ENCODE assay signal across 1 cellular context in the genomic region with DNA sequence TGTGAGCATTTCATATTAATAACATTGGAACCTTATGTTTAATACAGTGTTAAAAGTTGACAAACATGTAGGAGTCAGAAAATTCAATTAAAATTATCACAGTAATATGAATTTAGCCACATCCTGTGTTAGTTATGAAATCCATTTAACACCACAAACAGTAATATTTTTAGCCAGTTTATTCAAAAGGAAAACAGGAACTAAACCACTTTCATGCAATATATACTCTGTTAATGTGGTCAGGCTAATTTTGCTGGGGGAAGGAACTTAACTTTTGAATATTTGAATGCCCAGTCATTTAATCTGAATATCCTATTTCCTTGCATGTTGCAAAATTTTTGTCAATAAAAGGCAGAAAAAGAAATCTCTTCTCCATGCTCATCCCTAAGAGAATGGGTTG.
A peak's percentile ranks its signal among the peaks of the same experiment; 100 is the strongest.
TF ChIP-seq lines count a peak whose summit lies in the region.

No MANE protein-coding gene starts in this region.

TF ChIP-seq in GM12878, 131 proteins besides CTCF, POLR2A, EP300 and RAD21 (continued from another document and continues in another):
- TF ChIP-seq, protein P1, sequence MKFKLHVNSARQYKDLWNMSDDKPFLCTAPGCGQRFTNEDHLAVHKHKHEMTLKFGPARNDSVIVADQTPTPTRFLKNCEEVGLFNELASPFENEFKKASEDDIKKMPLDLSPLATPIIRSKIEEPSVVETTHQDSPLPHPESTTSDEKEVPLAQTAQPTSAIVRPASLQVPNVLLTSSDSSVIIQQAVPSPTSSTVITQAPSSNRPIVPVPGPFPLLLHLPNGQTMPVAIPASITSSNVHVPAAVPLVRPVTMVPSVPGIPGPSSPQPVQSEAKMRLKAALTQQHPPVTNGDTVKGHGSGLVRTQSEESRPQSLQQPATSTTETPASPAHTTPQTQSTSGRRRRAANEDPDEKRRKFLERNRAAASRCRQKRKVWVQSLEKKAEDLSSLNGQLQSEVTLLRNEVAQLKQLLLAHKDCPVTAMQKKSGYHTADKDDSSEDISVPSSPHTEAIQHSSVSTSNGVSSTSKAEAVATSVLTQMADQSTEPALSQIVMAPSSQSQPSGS (IDR thresholded peaks at IDR 0.05; ENCODE audit: low read length) = peak; percentile 92
- TF ChIP-seq ZSCAN29 (IDR thresholded peaks at IDR 0.05) = 0 out of 2 replicates have a peak, but pooled peaks have one; percentile 12
- TF ChIP-seq CBFB (IDR thresholded peaks at IDR 0.05; ENCODE audit: low read depth) = peak; percentile 81
- TF ChIP-seq PAX8 (IDR thresholded peaks at IDR 0.05) = no peak
- TF ChIP-seq HDAC2 (IDR thresholded peaks at IDR 0.05) = no peak
- TF ChIP-seq CEBPB (IDR thresholded peaks at IDR 0.05; ENCODE audit: borderline replicate concordance in 1 of 2, low read depth in 2 of 2, low read length in 2 of 2) = peak in 1 of 2 experiments; percentile 87; a peak in 1 of 4 replicates
- 0 out of 2 replicates have a peak, but pooled peaks have one; percentile 16 for TF ChIP-seq TCF3 (IDR thresholded peaks at IDR 0.05; ENCODE audit: borderline replicate concordance, insufficient read depth, low read depth, low read length)
- TF ChIP-seq BMI1 (IDR thresholded peaks at IDR 0.05; ENCODE audit: borderline replicate concordance) = peak; percentile 80; the same call in 1 of the 2 replicates
- TF ChIP-seq, protein P2, sequence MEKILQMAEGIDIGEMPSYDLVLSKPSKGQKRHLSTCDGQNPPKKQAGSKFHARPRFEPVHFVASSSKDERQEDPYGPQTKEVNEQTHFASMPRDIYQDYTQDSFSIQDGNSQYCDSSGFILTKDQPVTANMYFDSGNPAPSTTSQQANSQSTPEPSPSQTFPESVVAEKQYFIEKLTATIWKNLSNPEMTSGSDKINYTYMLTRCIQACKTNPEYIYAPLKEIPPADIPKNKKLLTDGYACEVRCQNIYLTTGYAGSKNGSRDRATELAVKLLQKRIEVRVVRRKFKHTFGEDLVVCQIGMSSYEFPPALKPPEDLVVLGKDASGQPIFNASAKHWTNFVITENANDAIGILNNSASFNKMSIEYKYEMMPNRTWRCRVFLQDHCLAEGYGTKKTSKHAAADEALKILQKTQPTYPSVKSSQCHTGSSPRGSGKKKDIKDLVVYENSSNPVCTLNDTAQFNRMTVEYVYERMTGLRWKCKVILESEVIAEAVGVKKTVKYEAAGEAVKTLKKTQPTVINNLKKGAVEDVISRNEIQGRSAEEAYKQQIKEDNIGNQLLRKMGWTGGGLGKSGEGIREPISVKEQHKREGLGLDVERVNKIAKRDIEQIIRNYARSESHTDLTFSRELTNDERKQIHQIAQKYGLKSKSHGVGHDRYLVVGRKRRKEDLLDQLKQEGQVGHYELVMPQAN (conservative IDR thresholded peaks at IDR 0.05) = no peak
- 0 out of 2 replicates have a peak, but pooled peaks have one; percentile 30 for TF ChIP-seq TCF7 (IDR thresholded peaks at IDR 0.05; ENCODE audit: borderline replicate concordance)
- TF ChIP-seq SREBF1 (IDR thresholded peaks at IDR 0.05; ENCODE audit: low read length) = peak; percentile 50; the same call in 1 of the 2 replicates
- 0 out of 2 replicates have a peak, but pooled peaks have one; percentile 27 for TF ChIP-seq GATAD2B (conservative IDR thresholded peaks at IDR 0.05; ENCODE audit: low read depth)
- peak; percentile 97 for TF ChIP-seq MEF2B (IDR thresholded peaks at IDR 0.05; ENCODE audit: partially characterized antibody, poor library complexity, severe bottlenecking)
- no peak for TF ChIP-seq CHD4 (IDR thresholded peaks at IDR 0.05)
- no peak for TF ChIP-seq MYB (IDR thresholded peaks at IDR 0.05; ENCODE audit: borderline replicate concordance, low read depth, low read length)
- no peak for TF ChIP-seq ZNF622 (IDR thresholded peaks at IDR 0.05)
- TF ChIP-seq SRF (IDR thresholded peaks at IDR 0.05; ENCODE audit: low read depth in 2 of 2, low read length in 2 of 2) = no peak
- no peak for TF ChIP-seq NFXL1 (IDR thresholded peaks at IDR 0.05; ENCODE audit: borderline replicate concordance)
- peak; percentile 93 for TF ChIP-seq DPF2 (IDR thresholded peaks at IDR 0.05)
- no peak for TF ChIP-seq SUZ12 (IDR thresholded peaks at IDR 0.05; ENCODE audit: unreplicated experiment)
- TF ChIP-seq CREB1 (IDR thresholded peaks at IDR 0.05; ENCODE audit: low read depth) = peak; percentile 40; the same call in 1 of the 2 replicates
- no peak for TF ChIP-seq YY1 (IDR thresholded peaks at IDR 0.05; ENCODE audit: low read depth, low read length)
- TF ChIP-seq JUND (IDR thresholded peaks at IDR 0.05; ENCODE audit: low read depth, low read length) = peak; percentile 68; the same call in 1 of the 2 replicates
- no peak for TF ChIP-seq SMARCA5 (IDR thresholded peaks at IDR 0.05)
- no peak for TF ChIP-seq SIX5 (IDR thresholded peaks at IDR 0.05; ENCODE audit: low read depth, low read length, severe bottlenecking)
- TF ChIP-seq ATF7 (IDR thresholded peaks at IDR 0.05; ENCODE audit: low read depth) = peak; percentile 84
- TF ChIP-seq MTA3 (IDR thresholded peaks at IDR 0.05; ENCODE audit: borderline replicate concordance, low read length) = peak; percentile 77; the same call in 1 of the 2 replicates
- peak; percentile 94 for TF ChIP-seq JUNB (IDR thresholded peaks at IDR 0.05)
- TF ChIP-seq SUPT20H (IDR thresholded peaks at IDR 0.05; ENCODE audit: borderline replicate concordance, control insufficient read depth, low read depth, low read length) = no peak
- no peak for TF ChIP-seq FOXK2 (IDR thresholded peaks at IDR 0.05)
- peak; percentile 61; the same call in 1 of the 2 replicates for TF ChIP-seq BACH1 (IDR thresholded peaks at IDR 0.05; ENCODE audit: borderline replicate concordance)
- peak; percentile 73; the same call in 1 of the 2 replicates for TF ChIP-seq ZNF24 (IDR thresholded peaks at IDR 0.05)
- TF ChIP-seq, protein P3, sequence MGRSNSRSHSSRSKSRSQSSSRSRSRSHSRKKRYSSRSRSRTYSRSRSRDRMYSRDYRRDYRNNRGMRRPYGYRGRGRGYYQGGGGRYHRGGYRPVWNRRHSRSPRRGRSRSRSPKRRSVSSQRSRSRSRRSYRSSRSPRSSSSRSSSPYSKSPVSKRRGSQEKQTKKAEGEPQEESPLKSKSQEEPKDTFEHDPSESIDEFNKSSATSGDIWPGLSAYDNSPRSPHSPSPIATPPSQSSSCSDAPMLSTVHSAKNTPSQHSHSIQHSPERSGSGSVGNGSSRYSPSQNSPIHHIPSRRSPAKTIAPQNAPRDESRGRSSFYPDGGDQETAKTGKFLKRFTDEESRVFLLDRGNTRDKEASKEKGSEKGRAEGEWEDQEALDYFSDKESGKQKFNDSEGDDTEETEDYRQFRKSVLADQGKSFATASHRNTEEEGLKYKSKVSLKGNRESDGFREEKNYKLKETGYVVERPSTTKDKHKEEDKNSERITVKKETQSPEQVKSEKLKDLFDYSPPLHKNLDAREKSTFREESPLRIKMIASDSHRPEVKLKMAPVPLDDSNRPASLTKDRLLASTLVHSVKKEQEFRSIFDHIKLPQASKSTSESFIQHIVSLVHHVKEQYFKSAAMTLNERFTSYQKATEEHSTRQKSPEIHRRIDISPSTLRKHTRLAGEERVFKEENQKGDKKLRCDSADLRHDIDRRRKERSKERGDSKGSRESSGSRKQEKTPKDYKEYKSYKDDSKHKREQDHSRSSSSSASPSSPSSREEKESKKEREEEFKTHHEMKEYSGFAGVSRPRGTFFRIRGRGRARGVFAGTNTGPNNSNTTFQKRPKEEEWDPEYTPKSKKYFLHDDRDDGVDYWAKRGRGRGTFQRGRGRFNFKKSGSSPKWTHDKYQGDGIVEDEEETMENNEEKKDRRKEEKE (IDR thresholded peaks at IDR 0.05) = no peak
- TF ChIP-seq ASH2L (IDR thresholded peaks at IDR 0.05; ENCODE audit: borderline replicate concordance, low read depth) = no peak
- peak; percentile 67; the same call in 1 of the 2 replicates for TF ChIP-seq CREM (IDR thresholded peaks at IDR 0.05; ENCODE audit: low read depth)
- TF ChIP-seq NBN (IDR thresholded peaks at IDR 0.05) = peak; percentile 66; the same call in 1 of the 2 replicates
- TF ChIP-seq CBX3 (IDR thresholded peaks at IDR 0.05; ENCODE audit: borderline replicate concordance, low read depth) = no peak
- TF ChIP-seq ZNF217 (IDR thresholded peaks at IDR 0.05) = peak; percentile 96; the same call in 1 of the 2 replicates
- TF ChIP-seq, protein P4, sequence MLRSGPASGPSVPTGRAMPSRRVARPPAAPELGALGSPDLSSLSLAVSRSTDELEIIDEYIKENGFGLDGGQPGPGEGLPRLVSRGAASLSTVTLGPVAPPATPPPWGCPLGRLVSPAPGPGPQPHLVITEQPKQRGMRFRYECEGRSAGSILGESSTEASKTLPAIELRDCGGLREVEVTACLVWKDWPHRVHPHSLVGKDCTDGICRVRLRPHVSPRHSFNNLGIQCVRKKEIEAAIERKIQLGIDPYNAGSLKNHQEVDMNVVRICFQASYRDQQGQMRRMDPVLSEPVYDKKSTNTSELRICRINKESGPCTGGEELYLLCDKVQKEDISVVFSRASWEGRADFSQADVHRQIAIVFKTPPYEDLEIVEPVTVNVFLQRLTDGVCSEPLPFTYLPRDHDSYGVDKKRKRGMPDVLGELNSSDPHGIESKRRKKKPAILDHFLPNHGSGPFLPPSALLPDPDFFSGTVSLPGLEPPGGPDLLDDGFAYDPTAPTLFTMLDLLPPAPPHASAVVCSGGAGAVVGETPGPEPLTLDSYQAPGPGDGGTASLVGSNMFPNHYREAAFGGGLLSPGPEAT (IDR thresholded peaks at IDR 0.05; ENCODE audit: low read depth) = peak; percentile 90
- peak; percentile 99 for TF ChIP-seq RUNX3 (IDR thresholded peaks at IDR 0.05; ENCODE audit: low read length)
- TF ChIP-seq BHLHE40 (IDR thresholded peaks at IDR 0.05; ENCODE audit: borderline replicate concordance in 1 of 2, low read depth in 2 of 2, low read length in 1 of 2) = peak; percentile 53 to 68; a peak in 3 of 4 replicates
- 0 out of 2 replicates have a peak, but pooled peaks have one; percentile 82 for TF ChIP-seq RCOR1 (conservative IDR thresholded peaks at IDR 0.05; ENCODE audit: low read depth, low read length)
- TF ChIP-seq, protein P5, sequence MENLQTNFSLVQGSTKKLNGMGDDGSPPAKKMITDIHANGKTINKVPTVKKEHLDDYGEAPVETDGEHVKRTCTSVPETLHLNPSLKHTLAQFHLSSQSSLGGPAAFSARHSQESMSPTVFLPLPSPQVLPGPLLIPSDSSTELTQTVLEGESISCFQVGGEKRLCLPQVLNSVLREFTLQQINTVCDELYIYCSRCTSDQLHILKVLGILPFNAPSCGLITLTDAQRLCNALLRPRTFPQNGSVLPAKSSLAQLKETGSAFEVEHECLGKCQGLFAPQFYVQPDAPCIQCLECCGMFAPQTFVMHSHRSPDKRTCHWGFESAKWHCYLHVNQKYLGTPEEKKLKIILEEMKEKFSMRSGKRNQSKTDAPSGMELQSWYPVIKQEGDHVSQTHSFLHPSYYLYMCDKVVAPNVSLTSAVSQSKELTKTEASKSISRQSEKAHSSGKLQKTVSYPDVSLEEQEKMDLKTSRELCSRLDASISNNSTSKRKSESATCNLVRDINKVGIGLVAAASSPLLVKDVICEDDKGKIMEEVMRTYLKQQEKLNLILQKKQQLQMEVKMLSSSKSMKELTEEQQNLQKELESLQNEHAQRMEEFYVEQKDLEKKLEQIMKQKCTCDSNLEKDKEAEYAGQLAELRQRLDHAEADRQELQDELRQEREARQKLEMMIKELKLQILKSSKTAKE (IDR thresholded peaks at IDR 0.05; ENCODE audit: low read depth, poor library complexity, severe bottlenecking) = peak; percentile 95
- 0 out of 2 replicates have a peak, but pooled peaks have one; percentile 40 for TF ChIP-seq TCF12 (IDR thresholded peaks at IDR 0.05; ENCODE audit: low read depth, low read length)
- TF ChIP-seq ZZZ3 (IDR thresholded peaks at IDR 0.05; ENCODE audit: control insufficient read depth, insufficient read length, low read depth) = no peak
- peak; percentile 84 for TF ChIP-seq NR2F1 (conservative IDR thresholded peaks at IDR 0.05)
- peak; percentile 92 to 95 for TF ChIP-seq IKZF2 (IDR thresholded peaks at IDR 0.05)
- peak; percentile 94 for TF ChIP-seq TBL1XR1 (IDR thresholded peaks at IDR 0.05; ENCODE audit: low read depth, low read length)
- TF ChIP-seq NFIC (IDR thresholded peaks at IDR 0.05; ENCODE audit: low read depth, low read length) = peak; percentile 98
- TF ChIP-seq PML (IDR thresholded peaks at IDR 0.05; ENCODE audit: low read length) = peak; percentile 59; the same call in 1 of the 2 replicates
- TF ChIP-seq YBX1 (IDR thresholded peaks at IDR 0.05) = no peak
- TF ChIP-seq PAX5 (IDR thresholded peaks at IDR 0.05; ENCODE audit: borderline replicate concordance, low read depth, low read length) = no peak
- TF ChIP-seq GABPA (IDR thresholded peaks at IDR 0.05; ENCODE audit: low read depth) = peak; percentile 62
- TF ChIP-seq, protein P6, sequence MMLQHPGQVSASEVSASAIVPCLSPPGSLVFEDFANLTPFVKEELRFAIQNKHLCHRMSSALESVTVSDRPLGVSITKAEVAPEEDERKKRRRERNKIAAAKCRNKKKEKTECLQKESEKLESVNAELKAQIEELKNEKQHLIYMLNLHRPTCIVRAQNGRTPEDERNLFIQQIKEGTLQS (IDR thresholded peaks at IDR 0.05; ENCODE audit: borderline replicate concordance, extremely low read depth, low read depth, low read length) = no peak
- TF ChIP-seq IKZF1 (conservative IDR thresholded peaks at IDR 0.05) = peak; percentile 89
- TF ChIP-seq, protein P7, sequence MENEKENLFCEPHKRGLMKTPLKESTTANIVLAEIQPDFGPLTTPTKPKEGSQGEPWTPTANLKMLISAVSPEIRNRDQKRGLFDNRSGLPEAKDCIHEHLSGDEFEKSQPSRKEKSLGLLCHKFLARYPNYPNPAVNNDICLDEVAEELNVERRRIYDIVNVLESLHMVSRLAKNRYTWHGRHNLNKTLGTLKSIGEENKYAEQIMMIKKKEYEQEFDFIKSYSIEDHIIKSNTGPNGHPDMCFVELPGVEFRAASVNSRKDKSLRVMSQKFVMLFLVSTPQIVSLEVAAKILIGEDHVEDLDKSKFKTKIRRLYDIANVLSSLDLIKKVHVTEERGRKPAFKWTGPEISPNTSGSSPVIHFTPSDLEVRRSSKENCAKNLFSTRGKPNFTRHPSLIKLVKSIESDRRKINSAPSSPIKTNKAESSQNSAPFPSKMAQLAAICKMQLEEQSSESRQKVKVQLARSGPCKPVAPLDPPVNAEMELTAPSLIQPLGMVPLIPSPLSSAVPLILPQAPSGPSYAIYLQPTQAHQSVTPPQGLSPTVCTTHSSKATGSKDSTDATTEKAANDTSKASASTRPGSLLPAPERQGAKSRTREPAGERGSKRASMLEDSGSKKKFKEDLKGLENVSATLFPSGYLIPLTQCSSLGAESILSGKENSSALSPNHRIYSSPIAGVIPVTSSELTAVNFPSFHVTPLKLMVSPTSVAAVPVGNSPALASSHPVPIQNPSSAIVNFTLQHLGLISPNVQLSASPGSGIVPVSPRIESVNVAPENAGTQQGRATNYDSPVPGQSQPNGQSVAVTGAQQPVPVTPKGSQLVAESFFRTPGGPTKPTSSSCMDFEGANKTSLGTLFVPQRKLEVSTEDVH (IDR thresholded peaks at IDR 0.05; ENCODE audit: low read depth, partially characterized antibody) = no peak
- TF ChIP-seq MEF2A (IDR thresholded peaks at IDR 0.05; ENCODE audit: insufficient read depth, low read depth, low read length) = peak; percentile 97
